23 cellular contexts compared by ENCODE assay signal in the genomic region with DNA sequence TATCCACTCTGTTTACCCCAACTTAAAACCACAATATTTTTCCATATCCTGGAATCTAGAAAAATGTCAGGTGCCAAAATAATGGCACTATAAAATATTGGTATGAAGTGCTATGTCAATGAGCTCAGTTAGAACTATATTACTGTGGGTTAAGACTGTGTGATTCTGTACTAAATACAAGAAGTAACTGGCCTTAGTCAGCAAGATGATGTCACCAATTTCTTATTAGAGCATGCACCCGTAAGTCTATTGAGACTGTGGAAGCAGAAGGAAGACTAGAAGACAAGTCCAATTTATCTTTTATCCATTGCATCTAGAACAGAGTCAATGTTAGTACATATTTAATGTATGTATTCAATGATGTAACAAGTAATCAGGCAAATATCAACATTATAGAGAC. TPM values are rescaled to one million over a fixed set of nuclear protein-coding genes. Genes with fewer than 3 reads are reported as not detected.
A peak's percentile ranks its signal among the peaks of the same experiment; 100 is the strongest.
DNase-seq lines count a peak whose midpoint lies in the region; ATAC-seq and TF ChIP-seq lines count a peak whose summit lies in the region.
"Had no signal": no experiment of that assay in that cellular context is flagged by ENCODE, and none has a peak within 500 bp of the region (broad histone marks: within the 10 kb centered on the region; RNA-seq: fewer than 3 reads in every experiment).

No MANE protein-coding gene starts in this region.

- no peaks in the 10 kb centered on the region for H4K20me1 ChIP-seq in fibroblast of lung (ENCODE audit: control insufficient read depth, extremely low read depth, insufficient read depth, low read length)

- H3K4me1 ChIP-seq in fibroblast of lung (ENCODE audit: control insufficient read depth, extremely low read depth, insufficient read depth, low read length) (no peaks in the 10 kb centered on the region), uterus (no peaks in the 10 kb centered on the region)
- H3K4me1 ChIP-seq: right atrium auricular region had no signal

- no peak for TF ChIP-seq POLR2A in uterus (IDR thresholded peaks at IDR 0.05)

- no peaks in the 10 kb centered on the region for H3K79me2 ChIP-seq in fibroblast of lung (ENCODE audit: control insufficient read depth, insufficient read depth, low read length)

- intact Hi-C loops in uterus (cut with DNase I; ENCODE audit: low total_unique reads): no loop called here

- H2AFZ ChIP-seq in fibroblast of lung (ENCODE audit: low read length): no peak overlapping the region

- H3K4me2 ChIP-seq in fibroblast of lung (ENCODE audit: extremely low read depth, insufficient read depth, low read length): no peak overlapping the region

- H3K36me3 ChIP-seq in fibroblast of lung (ENCODE audit: control insufficient read depth, insufficient read depth, low read length): no peaks in the 10 kb centered on the region
- H3K36me3 ChIP-seq in uterus: no peaks in the 10 kb centered on the region

- H3K9me3 ChIP-seq in fibroblast of lung (ENCODE audit: control insufficient read depth, insufficient read depth, low read depth, low read length) (no peaks in the 10 kb centered on the region), uterus (no peaks in the 10 kb centered on the region)

- DNase-seq in activated CD4-positive, CD25-positive, alpha-beta regulatory T cell treated with anti-CD3 and anti-CD28 coated beads, Interleukin-2, amount 50 U/mL, for 72 hours: no peak
- DNase-seq in RKO (ENCODE audit: low spot score) (peak; percentile 38), fibroblast of lung (ENCODE audit: low read depth in 2 of 2) (peak; percentile 26 to 43), renal cortical epithelial cell (ENCODE audit: low read depth) (peak; percentile 26), GM03348 (ENCODE audit: low spot score) (no peak), NCI-H1417 treated with DMSO at 0.1 percent for 48 hours (lab: John Stamatoyannopoulos, UW) (no peak), uterus (no peak)
- DNase-seq: 8988T; activated CD4-positive, alpha-beta T cell treated with anti-CD3 and anti-CD28 coated beads, Interleukin-2, amount 10 ng/mL, durations not matched to agents 7 days and 5 days; activated CD8-positive, alpha-beta memory T cell treated with anti-CD3 and anti-CD28 coated beads, Interleukin-2, amount 50 U/mL, for 4 hours; activated gamma-delta T cell treated with Interleukin-2 at 50 U/mL for 16 hours; aorta; C1 segment of cervical spinal cord; endodermal cell; hippocampal formation; NCI-H187; NCI-H748 treated with DMSO at 0.1 percent for 48 hours; OCI-M1; SHP77 treated with DMSO at 0.1 percent for 48 hours had no signal

- no peak for TF ChIP-seq CTCF in fibroblast of lung (conservative IDR thresholded peaks at IDR 0.05 in 1 of 2, IDR thresholded peaks at IDR 0.05 in 1 of 2; ENCODE audit: low read depth in 1 of 2, low read length in 2 of 2)
- no peak for TF ChIP-seq CTCF in uterus (IDR thresholded peaks at IDR 0.05)

- H3K9ac ChIP-seq in fibroblast of lung (ENCODE audit: insufficient read depth, low read length): no peak overlapping the region

- H3K27me3 ChIP-seq in fibroblast of lung (ENCODE audit: control insufficient read depth, insufficient read depth, low read length): no peaks in the 10 kb centered on the region
- no peaks in the 10 kb centered on the region for H3K27me3 ChIP-seq in uterus
- H3K27me3 ChIP-seq: MG63, right atrium auricular region had no signal

- no peak overlapping the region for H3K27ac ChIP-seq in fibroblast of lung (ENCODE audit: insufficient read depth, low read length)
- H3K27ac ChIP-seq in uterus: no peak overlapping the region
- H3K27ac ChIP-seq: right atrium auricular region had no signal

- peak; percentile 35 to 36 for ATAC-seq in activated CD4-positive, CD25-positive, alpha-beta regulatory T cell treated with anti-CD3 and anti-CD28 coated beads, Interleukin-2, amount 50 U/mL, for 24 hours

- no peak overlapping the region for H3K4me3 ChIP-seq in fibroblast of lung (replicated peaks in 1 of 4; ENCODE audit: control extremely low read depth in 1 of 4, insufficient read depth in 1 of 4, low read depth in 3 of 4, low read length in 4 of 4)
- no peak overlapping the region for H3K4me3 ChIP-seq in uterus
- H3K4me3 ChIP-seq: lung, MG63, right atrium auricular region had no signal

RNA-seq across cellular contexts. Expression of a gene that starts 25.0 kb away (rescaled TPM):
- total RNA-seq in fibroblast of lung (19.8 and 21.1 TPM in 2 replicates), renal cortical epithelial cell (30.7 and 37.2 TPM in 2 replicates), uterus (10 to 100 TPM; 19.1 to 78.1 (median 35.8) TPM)
- 19.5 and 21.7 TPM in 2 replicates for polyA plus RNA-seq in fibroblast of lung
- polyA plus RNA-seq in fibroblast of lung (2012): 11.2 and 14.4 TPM in 2 replicates
- polyA minus RNA-seq in fibroblast of lung (ENCODE audit: low replicate concordance): 1.3 and 2.0 TPM in 2 replicates

RNA-seq across cellular contexts. Expression of a gene that starts 39.2 kb away (rescaled TPM):
- total RNA-seq in fibroblast of lung (under 0.01 and 0.33 TPM in 2 replicates), renal cortical epithelial cell (0.99 and 2.4 TPM in 2 replicates), uterus (1 to 10 TPM in 2 of 4 donors, under 1 TPM in 1, not detected in 1; 0.59 to 5.3 (median 1.9) TPM)
- polyA plus RNA-seq in fibroblast of lung: 0.42 and 0.45 TPM in 2 replicates
- polyA plus RNA-seq in fibroblast of lung (2012): 0.23 and 0.26 TPM in 2 replicates
- polyA minus RNA-seq in fibroblast of lung (ENCODE audit: low replicate concordance): 0.24 TPM in 1 of 2 replicates, not detected in the other
- polyA plus RNA-seq: aorta had no signal

Comparison
In these comparisons a context has a peak if more than half of its experiments do, and no peak if none do; other contexts are left out.
1. DNase-seq: peak in RKO (single experiment), fibroblast of lung (2 of 2) and renal cortical epithelial cell (single experiment); none in activated CD4-positive, CD25-positive, alpha-beta regulatory T cell treated with anti-CD3 and anti-CD28 coated beads, Interleukin-2, amount 50 U/mL, for 72 hours (single experiment), GM03348 (single experiment), NCI-H1417 treated with DMSO at 0.1 percent for 48 hours (single experiment) and uterus (0 of 2).